Comparison of ENCODE assay signal across 16 cellular contexts in the genomic region with DNA sequence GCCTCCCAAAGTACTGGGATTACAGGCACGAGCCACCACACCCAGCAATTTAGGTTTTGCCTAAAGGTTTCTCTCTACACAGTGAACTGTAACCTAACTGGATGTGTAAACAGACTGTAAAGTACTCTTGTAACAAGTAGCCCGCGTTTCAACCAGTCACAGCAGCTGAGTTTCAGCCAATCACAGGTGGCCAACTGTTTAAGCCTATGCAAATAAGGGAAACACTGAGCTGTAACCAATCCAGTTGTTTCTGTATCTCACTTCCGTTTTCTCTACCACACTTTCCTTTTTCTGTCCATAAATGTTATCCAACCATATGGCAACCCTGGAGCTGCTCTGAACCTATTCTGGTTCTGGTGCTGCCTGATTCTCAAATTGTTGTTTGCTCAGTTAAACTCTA. TPM values are rescaled to one million over a fixed set of nuclear protein-coding genes. Genes with fewer than 3 reads are reported as not detected.
DNase-seq lines count a peak whose midpoint lies in the region; ATAC-seq, FAIRE-seq and TF ChIP-seq lines count a peak whose summit lies in the region.
"Had no signal": no experiment of that assay in that cellular context is flagged by ENCODE, and none has a peak within 500 bp of the region (broad histone marks: within the 10 kb centered on the region; RNA-seq: fewer than 3 reads in every experiment).

No MANE protein-coding gene starts in this region.

- TF ChIP-seq POLR2A in A549 (IDR thresholded peaks at IDR 0.05; ENCODE audit: low read length) = no peak

- DNase-seq in DMS53 (lab: John Stamatoyannopoulos, UW) (peak; percentile 7), DMS53 treated with DMSO at 0.1 percent for 48 hours (lab: John Stamatoyannopoulos, UW; ENCODE audit: unreplicated experiment) (no peak), A549 (ENCODE audit: low read depth in 1 of 2, low spot score in 1 of 2) (no peak), dorsolateral prefrontal cortex (no peak), HK-2 (ENCODE audit: unreplicated experiment) (no peak), HT-29 (ENCODE audit: low spot score) (no peak)
- DNase-seq in stimulated activated naive CD4-positive, alpha-beta T cell treated with Interleukin-2 at 50 U/mL for 16 hours (lab: John Stamatoyannopoulos, UW) = no peak
- DNase-seq: AML-193; Caco-2; CD8-positive, alpha-beta memory T cell; GOT3; H9 had no signal

- no peak overlapping the region for H3K27ac ChIP-seq in A549
- H3K27ac ChIP-seq in angular gyrus (ENCODE audit: low read depth, low read length) = peak overlapping the region; percentile 99
- peak overlapping the region in 58 of 59 donors; percentile 58 to 100 (median 95) for H3K27ac ChIP-seq in dorsolateral prefrontal cortex
- H3K27ac ChIP-seq: 22Rv1, BLaER1 had no signal

- H3K27me3 ChIP-seq in dorsolateral prefrontal cortex = peaks cover 0 to 20% (median 0%) of the 10 kb centered on the region in 45 donors
- H3K27me3 ChIP-seq: BLaER1 had no signal

- no peak for TF ChIP-seq RAD21 in A549 (conservative IDR thresholded peaks at IDR 0.05 in 1 of 2, IDR thresholded peaks at IDR 0.05 in 1 of 2)

- POLR2A ChIA-PET in A549 (lab: Yijun Ruan, JAX) = no interaction called here

- H3K4me2 ChIP-seq in A549 = no peak overlapping the region
- H3K4me2 ChIP-seq: BLaER1 had no signal

- WGBS in A549 (ENCODE audit: missing lambda C conversion rate) = 85% methylated on average over 4 of the region's 4 CpGs

- no peak for TF ChIP-seq EP300 in A549 (IDR thresholded peaks at IDR 0.05)

- FAIRE-seq in A549 (lab: Jason Lieb, UNC) = peak; percentile 67

- TF ChIP-seq CTCF in A549 (IDR thresholded peaks at IDR 0.05) = no peak
- no peak for TF ChIP-seq CTCF in dorsolateral prefrontal cortex (IDR thresholded peaks at IDR 0.05 in 54 of 56, conservative IDR thresholded peaks at IDR 0.05 in 2 of 56; ENCODE audit: low read depth in 1 of 56, partially characterized antibody in 56 of 56)

- ATAC-seq in A549 = no peak

- CTCF ChIA-PET in A549 (lab: Yijun Ruan, JAX) = interaction anchor here (0.6 kb wide), 1 partner anchor 46 kb away, joined by 3 read pairs; no protein-coding TSS in a partner anchor

- H3K4me1 ChIP-seq in A549 = no peaks in the 10 kb centered on the region
- H3K4me1 ChIP-seq: BLaER1, Caco-2 had no signal

- H3K9me3 ChIP-seq in A549 = no peaks in the 10 kb centered on the region
- H3K9me3 ChIP-seq: Caco-2 had no signal

- H3K4me3 ChIP-seq in A549 (no peak overlapping the region), dorsolateral prefrontal cortex (no peak overlapping the region)
- H3K4me3 ChIP-seq: BLaER1 had no signal

- intact Hi-C loops in dorsolateral prefrontal cortex (cut with DNase I) = loop anchor here in 1 of 2 donors (5.0 kb wide), 1 partner anchor 269 kb away; the partner anchor contains the start of gene KDM6A

TF ChIP-seq in A549, 52 proteins besides CTCF, POLR2A, EP300 and RAD21:
- TF ChIP-seq ZNF302 (CRISPR knock-in tag; IDR thresholded peaks at IDR 0.05) = no peak
- no peak for TF ChIP-seq MYC (IDR thresholded peaks at IDR 0.05; ENCODE audit: borderline replicate concordance, low read length)
- no peak for TF ChIP-seq CBX2 (IDR thresholded peaks at IDR 0.05; ENCODE audit: borderline replicate concordance, low read depth)
- TF ChIP-seq KDM5A (IDR thresholded peaks at IDR 0.05) = no peak
- TF ChIP-seq PHF8 (IDR thresholded peaks at IDR 0.05; ENCODE audit: borderline replicate concordance, low read depth) = no peak
- TF ChIP-seq NR3C1 (IDR thresholded peaks at IDR 0.05) = no peak
- TF ChIP-seq, protein P1, sequence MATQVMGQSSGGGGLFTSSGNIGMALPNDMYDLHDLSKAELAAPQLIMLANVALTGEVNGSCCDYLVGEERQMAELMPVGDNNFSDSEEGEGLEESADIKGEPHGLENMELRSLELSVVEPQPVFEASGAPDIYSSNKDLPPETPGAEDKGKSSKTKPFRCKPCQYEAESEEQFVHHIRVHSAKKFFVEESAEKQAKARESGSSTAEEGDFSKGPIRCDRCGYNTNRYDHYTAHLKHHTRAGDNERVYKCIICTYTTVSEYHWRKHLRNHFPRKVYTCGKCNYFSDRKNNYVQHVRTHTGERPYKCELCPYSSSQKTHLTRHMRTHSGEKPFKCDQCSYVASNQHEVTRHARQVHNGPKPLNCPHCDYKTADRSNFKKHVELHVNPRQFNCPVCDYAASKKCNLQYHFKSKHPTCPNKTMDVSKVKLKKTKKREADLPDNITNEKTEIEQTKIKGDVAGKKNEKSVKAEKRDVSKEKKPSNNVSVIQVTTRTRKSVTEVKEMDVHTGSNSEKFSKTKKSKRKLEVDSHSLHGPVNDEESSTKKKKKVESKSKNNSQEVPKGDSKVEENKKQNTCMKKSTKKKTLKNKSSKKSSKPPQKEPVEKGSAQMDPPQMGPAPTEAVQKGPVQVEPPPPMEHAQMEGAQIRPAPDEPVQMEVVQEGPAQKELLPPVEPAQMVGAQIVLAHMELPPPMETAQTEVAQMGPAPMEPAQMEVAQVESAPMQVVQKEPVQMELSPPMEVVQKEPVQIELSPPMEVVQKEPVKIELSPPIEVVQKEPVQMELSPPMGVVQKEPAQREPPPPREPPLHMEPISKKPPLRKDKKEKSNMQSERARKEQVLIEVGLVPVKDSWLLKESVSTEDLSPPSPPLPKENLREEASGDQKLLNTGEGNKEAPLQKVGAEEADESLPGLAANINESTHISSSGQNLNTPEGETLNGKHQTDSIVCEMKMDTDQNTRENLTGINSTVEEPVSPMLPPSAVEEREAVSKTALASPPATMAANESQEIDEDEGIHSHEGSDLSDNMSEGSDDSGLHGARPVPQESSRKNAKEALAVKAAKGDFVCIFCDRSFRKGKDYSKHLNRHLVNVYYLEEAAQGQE (IDR thresholded peaks at IDR 0.05) = no peak
- TF ChIP-seq RARB (CRISPR knock-in tag; IDR thresholded peaks at IDR 0.05) = no peak
- no peak for TF ChIP-seq FOSB (CRISPR knock-in tag; IDR thresholded peaks at IDR 0.05)
- TF ChIP-seq, protein P2, sequence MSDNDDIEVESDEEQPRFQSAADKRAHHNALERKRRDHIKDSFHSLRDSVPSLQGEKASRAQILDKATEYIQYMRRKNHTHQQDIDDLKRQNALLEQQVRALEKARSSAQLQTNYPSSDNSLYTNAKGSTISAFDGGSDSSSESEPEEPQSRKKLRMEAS (IDR thresholded peaks at IDR 0.05) = no peak
- TF ChIP-seq, protein P3, sequence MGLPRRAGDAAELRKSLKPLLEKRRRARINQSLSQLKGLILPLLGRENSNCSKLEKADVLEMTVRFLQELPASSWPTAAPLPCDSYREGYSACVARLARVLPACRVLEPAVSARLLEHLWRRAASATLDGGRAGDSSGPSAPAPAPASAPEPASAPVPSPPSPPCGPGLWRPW (IDR thresholded peaks at IDR 0.05) = no peak
- no peak for TF ChIP-seq POLR2AphosphoS2 (conservative IDR thresholded peaks at IDR 0.05; ENCODE audit: low read length)
- TF ChIP-seq ATOH8 (CRISPR knock-in tag; IDR thresholded peaks at IDR 0.05; ENCODE audit: low read depth) = no peak

RNA-seq across cellular contexts. Expression of gene DIPK2B, which starts 59.9 kb away (rescaled TPM):
- polyA plus RNA-seq in A549 (2011; rRNA removed) (not detected in 2 replicates), A549 (2017; fragmentation: RNase III; extraction: RNeasy Plus Mini Kit Qiagen cat#74134 plus additional on column Dnase treatment) (not detected in 3 replicates)
- not detected in 2 replicates for polyA plus RNA-seq in A549 (2012; cell fraction: cytosol; rRNA removed)
- not detected in 2 replicates for polyA plus RNA-seq in A549 (2012; cell fraction: nucleus; rRNA removed)
- polyA minus RNA-seq in A549 (2011; rRNA and poly(A)+ RNA removed) = not detected in 2 replicates
- 10 to 100 TPM in 53 of 120 experiments, 1 to 10 TPM in 67; 3.5 to 24.3 (median 9.7) TPM for total RNA-seq in dorsolateral prefrontal cortex
- not detected in 2 replicates for total RNA-seq in HT-29 (2014; rRNA removed; shearing (Covaris generic))
- total RNA-seq: Caco-2; CD8-positive, alpha-beta memory T cell; Daoy; H9 had no signal
- polyA plus RNA-seq: CD8-positive, alpha-beta memory T cell had no signal

Comparison
In these comparisons a context has a peak if more than half of its experiments do, and no peak if none do; other contexts are left out.
1. H3K27ac ChIP-seq: peak in angular gyrus (single experiment) and dorsolateral prefrontal cortex (58 of 59); none in A549 (0 of 2).